In genomic region chr6:144314562-144314961, GRCh38 we compare ENCODE assay signal across 17 cellular contexts. TPM values are rescaled to one million over a fixed set of nuclear protein-coding genes. Genes with fewer than 3 reads are reported as not detected.
DNase-seq lines count a peak whose midpoint lies in the region; ATAC-seq and TF ChIP-seq lines count a peak whose summit lies in the region.
"Had no signal": no experiment of that assay in that cellular context is flagged by ENCODE, and none has a peak within 500 bp of the region (broad histone marks: within the 10 kb centered on the region; RNA-seq: fewer than 3 reads in every experiment).

No MANE protein-coding gene starts in this region.

- WGBS in mammary epithelial cell (ENCODE audit: low coverage, missing lambda C conversion rate) = 100% methylated on average over 1 of the region's 1 CpG
- WGBS in heart right ventricle, 2 donors = 15 to 30% methylated on average over 1 of the region's 1 CpG
- 48 to 66% (median 53%) methylated on average over 1 of the region's 1 CpG for WGBS in ovary, 3 donors

- H2AFZ ChIP-seq in mammary epithelial cell (ENCODE audit: low read depth, low read length) = no peak overlapping the region
- H2AFZ ChIP-seq: hepatocyte had no signal

- H4K20me1 ChIP-seq in mammary epithelial cell (ENCODE audit: insufficient read depth, low read length) = no peaks in the 10 kb centered on the region

- DNase-seq in breast epithelium (ENCODE audit: low spot score in 2 of 2) (no peak), mammary epithelial cell (no peak), heart right ventricle (peak in 1 of 2 donors; percentile 26), ovary (no peak), vagina (ENCODE audit: extremely low spot score in 2 of 2) (no peak), NCI-H2227 (lab: John Stamatoyannopoulos, UW; ENCODE audit: unreplicated experiment) (no peak), occipital lobe (lab: John Stamatoyannopoulos, UW) (no peak), foreskin melanocyte (no peak)
- DNase-seq: activated CD4-positive, alpha-beta T cell treated with anti-CD3 and anti-CD28 coated beads, Interleukin-2, amount 10 ng/mL, durations not matched to agents 24 days and 14 days; activated naive CD8-positive, alpha-beta T cell treated with anti-CD3 and anti-CD28 coated beads, Interleukin-2, amount 10 ng/mL, durations not matched to agents 7 days and 5 days; activated T-cell treated with anti-CD3 and anti-CD28 coated beads for 4 hours; CD4-positive, alpha-beta memory T cell; naive thymus-derived CD4-positive, alpha-beta T cell; retina; SHP77 treated with DMSO at 0.1 percent for 48 hours had no signal

- H3K79me2 ChIP-seq in mammary epithelial cell (ENCODE audit: insufficient read depth, low read length) = peaks cover 3% of the 10 kb centered on the region

- ATAC-seq in heart right ventricle = peak; percentile 10 to 62 (median 36)
- ATAC-seq: naive thymus-derived CD4-positive, alpha-beta T cell had no signal

- TF ChIP-seq EP300 in ovary (IDR thresholded peaks at IDR 0.05) = no peak

- no peak overlapping the region for H3K4me2 ChIP-seq in mammary epithelial cell (ENCODE audit: insufficient read depth, low read depth, low read length)
- H3K4me2 ChIP-seq: hepatocyte, KMS-11 had no signal

- CTCF ChIA-PET in mammary epithelial cell (lab: Charles Lee; ENCODE audit: low non-redundant PET) = no interaction called here

- peak overlapping the region; percentile 69 to 70 for H3K27ac ChIP-seq in breast epithelium
- H3K27ac ChIP-seq in mammary epithelial cell (ENCODE audit: insufficient read depth, low read depth, low read length) = no peak overlapping the region
- peak overlapping the region; percentile 10 to 82 (median 57) for H3K27ac ChIP-seq in heart right ventricle
- H3K27ac ChIP-seq in ovary = peak overlapping the region; percentile 55 to 81
- peak overlapping the region; percentile 47 for H3K27ac ChIP-seq in vagina
- H3K27ac ChIP-seq: hepatocyte, KMS-11 had no signal

- no peak overlapping the region for H3K9ac ChIP-seq in mammary epithelial cell (ENCODE audit: insufficient read depth, low read length)
- H3K9ac ChIP-seq: KMS-11 had no signal

- dilution Hi-C loops in mammary epithelial cell (cut with HindIII; ENCODE audit: low sequenced_read_pairs) = no loop called here

- no TSS peak for BruUV-seq in mammary epithelial cell (replicated peaks; lab: Mats Ljungman, UMichigan)

- peaks cover 0 to 8% of the 10 kb centered on the region in 2 donors for H3K4me1 ChIP-seq in breast epithelium
- no peaks in the 10 kb centered on the region for H3K4me1 ChIP-seq in mammary epithelial cell (ENCODE audit: insufficient read depth, low read length)
- peaks cover 8 to 87% (median 68%) of the 10 kb centered on the region in 9 donors for H3K4me1 ChIP-seq in heart right ventricle
- H3K4me1 ChIP-seq in ovary (ENCODE audit: insufficient read depth) = peaks cover 25% of the 10 kb centered on the region
- H3K4me1 ChIP-seq in vagina = peaks cover 39% of the 10 kb centered on the region

- in situ Hi-C loops in mammary epithelial cell (cut with MboI; ENCODE audit: low sequenced_read_pairs in 2 of 2) = no loop called here

- no peaks in the 10 kb centered on the region for H3K27me3 ChIP-seq in breast epithelium
- no peaks in the 10 kb centered on the region for H3K27me3 ChIP-seq in mammary epithelial cell (ENCODE audit: insufficient read depth, low read length)
- H3K27me3 ChIP-seq in heart right ventricle = no peaks in the 10 kb centered on the region
- H3K27me3 ChIP-seq in ovary = no peaks in the 10 kb centered on the region
- no peaks in the 10 kb centered on the region for H3K27me3 ChIP-seq in vagina
- H3K27me3 ChIP-seq: hepatocyte had no signal

- H3K9me3 ChIP-seq in breast epithelium = no peaks in the 10 kb centered on the region
- H3K9me3 ChIP-seq in mammary epithelial cell (replicated peaks; ENCODE audit: insufficient read depth, low read length) = no peaks in the 10 kb centered on the region
- no peaks in the 10 kb centered on the region for H3K9me3 ChIP-seq in heart right ventricle
- no peaks in the 10 kb centered on the region for H3K9me3 ChIP-seq in ovary
- H3K9me3 ChIP-seq in vagina = no peaks in the 10 kb centered on the region

- H3K36me3 ChIP-seq in breast epithelium (no peaks in the 10 kb centered on the region), mammary epithelial cell (ENCODE audit: insufficient read depth, low read length) (no peaks in the 10 kb centered on the region), heart right ventricle (peaks cover 0 to 7% (median 0%) of the 10 kb centered on the region in 9 donors), ovary (no peaks in the 10 kb centered on the region), vagina (no peaks in the 10 kb centered on the region)

- intact Hi-C loops in breast epithelium (cut with DNase I; ENCODE audit: low total_unique reads) = no loop called here
- intact Hi-C loops in mammary epithelial cell (cut with micrococcal nuclease) = no loop called here
- intact Hi-C loops in heart right ventricle (cut with DNase I) = no loop called here
- intact Hi-C loops in ovary (cut with DNase I) = no loop called here
- intact Hi-C loops in vagina (cut with DNase I) = no loop called here

- TF ChIP-seq POLR2A in breast epithelium (IDR thresholded peaks at IDR 0.05) (no peak), ovary (IDR thresholded peaks at IDR 0.05) (no peak), vagina (IDR thresholded peaks at IDR 0.05) (no peak)

- TF ChIP-seq CTCF in breast epithelium (IDR thresholded peaks at IDR 0.05) = no peak
- no peak for TF ChIP-seq CTCF in mammary epithelial cell (conservative IDR thresholded peaks at IDR 0.05 in 1 of 2, IDR thresholded peaks at IDR 0.05 in 1 of 2; ENCODE audit: extremely low read depth in 1 of 2, insufficient read depth in 1 of 2, low read depth in 1 of 2, low read length in 2 of 2)
- TF ChIP-seq CTCF in heart right ventricle (IDR thresholded peaks at IDR 0.05) = no peak
- TF ChIP-seq CTCF in ovary (IDR thresholded peaks at IDR 0.05) = no peak
- no peak for TF ChIP-seq CTCF in vagina (IDR thresholded peaks at IDR 0.05)

- H3K4me3 ChIP-seq in breast epithelium = no peak overlapping the region
- no peak overlapping the region for H3K4me3 ChIP-seq in mammary epithelial cell (replicated peaks in 1 of 3; ENCODE audit: insufficient read depth in 1 of 3, low read depth in 2 of 3, low read length in 3 of 3)
- no peak overlapping the region for H3K4me3 ChIP-seq in heart right ventricle
- H3K4me3 ChIP-seq in ovary = no peak overlapping the region
- H3K4me3 ChIP-seq in vagina = no peak overlapping the region
- H3K4me3 ChIP-seq: hepatocyte had no signal

RNA-seq across cellular contexts. Expression of gene UTRN, which starts 29.4 kb away (rescaled TPM):
- 100 to 1,000 TPM; 204 to 397 (median 263) TPM for total RNA-seq in breast epithelium
- total RNA-seq in mammary epithelial cell = 10 to 100 TPM; 36.8 to 44.9 TPM
- 10.0 TPM for polyA plus RNA-seq in mammary epithelial cell
- polyA minus RNA-seq in mammary epithelial cell = 72.3 TPM
- total RNA-seq in heart right ventricle = 100 to 1,000 TPM in 2 of 10 donors, 10 to 100 TPM in 8; 54.4 to 109 (median 85.5) TPM
- 10 to 100 TPM; 11.4 to 23.2 TPM for polyA plus RNA-seq in heart right ventricle
- total RNA-seq in ovary = 100 to 1,000 TPM; 105 to 155 (median 132) TPM
- polyA plus RNA-seq in ovary = 10 to 100 TPM; 27.6 to 63.0 TPM
- total RNA-seq in vagina = 160 TPM
- total RNA-seq in occipital lobe = 36.0 TPM
